ENCODE assay signal across 22 cellular contexts in the genomic region with DNA sequence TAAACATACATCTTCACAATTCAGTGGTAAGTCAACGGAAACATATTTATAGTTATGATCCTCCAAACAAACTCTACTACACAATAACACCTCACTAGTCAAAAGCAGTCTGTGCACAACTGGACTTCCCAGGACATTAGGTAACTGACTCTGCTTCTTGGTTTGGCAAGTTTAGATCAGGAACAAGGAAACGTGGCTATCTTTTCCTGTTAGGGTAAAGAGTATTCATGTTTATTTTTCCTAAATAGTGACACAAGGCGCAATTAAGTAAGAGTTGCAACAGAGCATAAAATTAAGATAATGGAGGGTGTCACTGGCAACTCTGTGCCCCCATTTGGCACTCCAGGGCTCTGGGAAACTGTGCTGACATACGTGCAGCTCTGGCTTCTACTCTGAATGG.
DNase-seq lines count a peak whose midpoint lies in the region; ATAC-seq, FAIRE-seq and TF ChIP-seq lines count a peak whose summit lies in the region.
"Had no signal": no experiment of that assay in that cellular context is flagged by ENCODE, and none has a peak within 500 bp of the region (broad histone marks: within the 10 kb centered on the region; RNA-seq: fewer than 3 reads in every experiment).

No MANE protein-coding gene starts in this region.

- H3K27ac ChIP-seq in VCaP (peak overlapping the region; percentile 89), small intestine (ENCODE audit: low read depth in 1 of 2, low read length in 1 of 2) (peak overlapping the region; percentile 74 to 83), sigmoid colon (no peak overlapping the region)
- H3K27ac ChIP-seq: HL-60 had no signal

- no peaks in the 10 kb centered on the region for H3K4me1 ChIP-seq in small intestine (ENCODE audit: control insufficient read depth in 2 of 2, insufficient read depth in 1 of 2, low read depth in 1 of 2, low read length in 1 of 2)
- no peaks in the 10 kb centered on the region for H3K4me1 ChIP-seq in sigmoid colon

- no peaks in the 10 kb centered on the region for H3K9me3 Mint-ChIP-seq in stimulated activated naive CD8-positive, alpha-beta T cell treated with anti-CD3 and anti-CD28 coated beads, Interleukin-15, amount 100 ng/mL, for 72 hours

- no peak overlapping the region for H3K27ac Mint-ChIP-seq in stimulated activated naive CD8-positive, alpha-beta T cell treated with anti-CD3 and anti-CD28 coated beads, Interleukin-15, amount 100 ng/mL, for 72 hours
- H3K27ac Mint-ChIP-seq: B cell had no signal

- H3K27me3 ChIP-seq in small intestine (ENCODE audit: control insufficient read depth in 2 of 2, insufficient read depth in 2 of 2, low read length in 2 of 2): no peaks in the 10 kb centered on the region
- no peaks in the 10 kb centered on the region for H3K27me3 ChIP-seq in sigmoid colon

- peak; percentile 63 for DNase-seq in LNCaP clone FGC (ENCODE audit: low read depth)
- DNase-seq in left colon: no peak
- DNase-seq in small intestine: peak; percentile 73
- no peak for DNase-seq in stimulated activated naive CD8-positive, alpha-beta T cell treated with anti-CD3 and anti-CD28 coated beads, Interleukin-15, amount 100 ng/mL, for 72 hours
- no peak for DNase-seq in sigmoid colon
- DNase-seq in germinal center (ENCODE audit: low spot score): no peak
- DNase-seq: Calu3, DMS79 treated with DMSO at 0.1 percent for 48 hours, GF-D8, Karpas-422, NCI-H1092 treated with DMSO at 0.1 percent for 48 hours, NCI-H1436, NCI-H187, NCI-H2171 treated with DMSO at 0.1 percent for 48 hours, NCI-H524, SK-N-SH had no signal

- H3K4me3 Mint-ChIP-seq in stimulated activated naive CD8-positive, alpha-beta T cell treated with anti-CD3 and anti-CD28 coated beads, Interleukin-15, amount 100 ng/mL, for 72 hours: no peak overlapping the region
- H3K4me3 Mint-ChIP-seq: B cell had no signal

- WGBS in small intestine, 3 donors: 24 to 64% (median 37%) methylated on average over 4 of the region's 4 CpGs
- WGBS in sigmoid colon, 2 donors: 20 to 73% methylated on average over 4 of the region's 4 CpGs

- TF ChIP-seq POLR2A in sigmoid colon (IDR thresholded peaks at IDR 0.05): no peak

- H3K36me3 ChIP-seq in small intestine (ENCODE audit: control insufficient read depth in 2 of 2, insufficient read depth in 2 of 2, low read length in 2 of 2) (no peaks in the 10 kb centered on the region), sigmoid colon (no peaks in the 10 kb centered on the region)

- intact Hi-C loops in left colon (cut with DNase I, micrococcal nuclease) (no loop called here), sigmoid colon (cut with DNase I) (no loop called here)

- TF ChIP-seq CTCF in LNCaP clone FGC (IDR thresholded peaks at IDR 0.05; ENCODE audit: control insufficient read depth, extremely low read depth, insufficient read depth) (no peak), VCaP (conservative IDR thresholded peaks at IDR 0.05) (no peak), sigmoid colon (IDR thresholded peaks at IDR 0.05) (no peak)

- ATAC-seq in left colon: peak; percentile 60
- no peak for ATAC-seq in GM19023 (IDR thresholded peaks at IDR 0.05; ENCODE audit: unreplicated experiment)
- no peak for ATAC-seq in stimulated activated naive CD8-positive, alpha-beta T cell treated with anti-CD3 and anti-CD28 coated beads, Interleukin-15, amount 100 ng/mL, for 72 hours

- no peak for TF ChIP-seq EP300 in sigmoid colon (IDR thresholded peaks at IDR 0.05)

- H3K4me1 Mint-ChIP-seq in stimulated activated naive CD8-positive, alpha-beta T cell treated with anti-CD3 and anti-CD28 coated beads, Interleukin-15, amount 100 ng/mL, for 72 hours: no peaks in the 10 kb centered on the region

- no peaks in the 10 kb centered on the region for H3K9me3 ChIP-seq in small intestine (ENCODE audit: control insufficient read depth, low read depth)
- H3K9me3 ChIP-seq in sigmoid colon: no peaks in the 10 kb centered on the region
- H3K9me3 ChIP-seq: SK-N-SH had no signal

- no peaks in the 10 kb centered on the region for H3K27me3 Mint-ChIP-seq in stimulated activated naive CD8-positive, alpha-beta T cell treated with anti-CD3 and anti-CD28 coated beads, Interleukin-15, amount 100 ng/mL, for 72 hours

- no peak for FAIRE-seq in small intestine (lab: Jason Lieb, UNC)
- FAIRE-seq: GM12891, H54 had no signal

- H3K4me3 ChIP-seq in LNCaP clone FGC (ENCODE audit: low read depth, low read length) (peak overlapping the region; percentile 25), small intestine (ENCODE audit: low read depth in 1 of 2, low read length in 2 of 2) (no peak overlapping the region), sigmoid colon (no peak overlapping the region)

Comparison
In these comparisons a context has a peak if more than half of its experiments do, and no peak if none do; other contexts are left out.
1. DNase-seq: peak in LNCaP clone FGC (single experiment) and small intestine (single experiment); none in left colon (0 of 2), stimulated activated naive CD8-positive, alpha-beta T cell treated with anti-CD3 and anti-CD28 coated beads, Interleukin-15, amount 100 ng/mL, for 72 hours (0 of 2), sigmoid colon (single experiment) and germinal center (single experiment).
2. H3K27ac ChIP-seq: peak in VCaP (single experiment) and small intestine (2 of 2); none in sigmoid colon (0 of 4).